ENCODE assay signal across 8 cellular contexts in the genomic region with DNA sequence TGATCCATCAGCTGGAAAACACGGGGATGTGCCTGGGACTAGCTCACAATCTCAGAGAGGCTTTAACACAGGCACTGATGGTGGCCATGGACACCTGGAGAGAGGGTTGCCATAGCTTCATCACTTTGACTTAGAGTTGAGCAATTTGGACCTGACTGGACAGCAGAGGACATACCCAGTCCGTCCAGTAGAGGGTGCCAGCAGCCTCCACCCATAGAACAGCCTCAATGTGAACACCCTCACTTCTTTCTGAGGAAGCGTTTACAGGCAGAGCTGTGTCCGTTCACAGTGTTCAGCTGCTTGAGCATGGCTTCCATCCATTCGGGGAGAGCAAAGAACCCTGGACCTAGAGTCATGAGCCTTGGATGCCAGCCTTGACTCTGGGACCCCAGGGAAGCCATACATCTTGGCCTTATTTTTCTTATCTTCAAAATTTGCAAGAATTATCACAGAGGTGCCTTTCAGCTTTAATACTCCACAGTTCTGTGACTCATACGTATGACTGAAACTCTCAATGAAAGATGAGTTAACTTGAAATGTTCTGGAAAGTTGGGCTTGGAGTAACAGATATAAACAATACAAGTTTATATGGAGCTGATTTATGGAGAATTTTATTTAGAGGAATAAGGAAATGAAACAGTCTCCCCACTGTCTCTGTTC.
DNase-seq lines count a peak whose midpoint lies in the region; ATAC-seq and TF ChIP-seq lines count a peak whose summit lies in the region.

No MANE protein-coding gene starts in this region.

- H3K36me3 ChIP-seq in Peyer's patch, result no peaks in the 10 kb centered on the region
- H3K36me3 ChIP-seq in adipocyte (ENCODE audit: control insufficient read depth, insufficient read depth, low read length, severe bottlenecking), result no peaks in the 10 kb centered on the region
- H3K36me3 ChIP-seq in rectal smooth muscle tissue (ENCODE audit: control insufficient read depth, insufficient read depth, low read length), result no peaks in the 10 kb centered on the region

- H3K9ac ChIP-seq in adipocyte (ENCODE audit: low read length) (no peak overlapping the region), rectal smooth muscle tissue (ENCODE audit: low read length) (no peak overlapping the region)

- intact Hi-C loops in left ventricle myocardium superior (cut with micrococcal nuclease), result no loop called here

- peak; percentile 80 for DNase-seq in D341Med (ENCODE audit: low spot score)
- peak; percentile 85 for DNase-seq in HT1080 (ENCODE audit: low read depth)
- peak; percentile 33 to 83 (median 73) for DNase-seq in Peyer's patch
- DNase-seq in adipocyte (ENCODE audit: low read depth), result peak; percentile 66
- DNase-seq in left ventricle myocardium superior, result peak; percentile 61

- H3K27me3 ChIP-seq in Peyer's patch, result no peaks in the 10 kb centered on the region
- H3K27me3 ChIP-seq in adipocyte (replicated peaks; ENCODE audit: control insufficient read depth, insufficient read depth, low read length), result peaks cover 9% of the 10 kb centered on the region
- no peaks in the 10 kb centered on the region for H3K27me3 ChIP-seq in rectal smooth muscle tissue (ENCODE audit: control insufficient read depth, insufficient read depth, low read length)

- H3K4me3 ChIP-seq in Peyer's patch (no peak overlapping the region), adipocyte (ENCODE audit: low read length) (peak overlapping the region; percentile 38), rectal smooth muscle tissue (ENCODE audit: low read length) (no peak overlapping the region)

- H3K27ac ChIP-seq in Peyer's patch (no peak overlapping the region), rectal smooth muscle tissue (ENCODE audit: low read depth, low read length) (peak overlapping the region; percentile 45)

- peaks cover 0 to 5% (median 0%) of the 10 kb centered on the region in 4 donors for H3K4me1 ChIP-seq in Peyer's patch
- peaks cover 9% of the 10 kb centered on the region for H3K4me1 ChIP-seq in adipocyte (ENCODE audit: control insufficient read depth, insufficient read depth, low read length)
- H3K4me1 ChIP-seq in rectal smooth muscle tissue (ENCODE audit: control insufficient read depth, insufficient read depth, low read length), result peaks cover 2% of the 10 kb centered on the region

- peak in 5 of 6 experiments; percentile 12 to 77 (median 73) for TF ChIP-seq CTCF in Peyer's patch (IDR thresholded peaks at IDR 0.05)

- no peak for TF ChIP-seq POLR2A in Peyer's patch (IDR thresholded peaks at IDR 0.05)

- peak; percentile 69 for ATAC-seq in GM19452 (IDR thresholded peaks at IDR 0.05; ENCODE audit: unreplicated experiment)
- peak; percentile 77 for ATAC-seq in left ventricle myocardium superior
- ATAC-seq in HG03439 (IDR thresholded peaks at IDR 0.05; ENCODE audit: unreplicated experiment), result no peak

- H3K9me3 ChIP-seq in Peyer's patch (no peaks in the 10 kb centered on the region), adipocyte (ENCODE audit: control insufficient read depth, low read length) (peaks cover 5% of the 10 kb centered on the region)
